Comparison of ENCODE assay signal across 27 cellular contexts in the genomic region with DNA sequence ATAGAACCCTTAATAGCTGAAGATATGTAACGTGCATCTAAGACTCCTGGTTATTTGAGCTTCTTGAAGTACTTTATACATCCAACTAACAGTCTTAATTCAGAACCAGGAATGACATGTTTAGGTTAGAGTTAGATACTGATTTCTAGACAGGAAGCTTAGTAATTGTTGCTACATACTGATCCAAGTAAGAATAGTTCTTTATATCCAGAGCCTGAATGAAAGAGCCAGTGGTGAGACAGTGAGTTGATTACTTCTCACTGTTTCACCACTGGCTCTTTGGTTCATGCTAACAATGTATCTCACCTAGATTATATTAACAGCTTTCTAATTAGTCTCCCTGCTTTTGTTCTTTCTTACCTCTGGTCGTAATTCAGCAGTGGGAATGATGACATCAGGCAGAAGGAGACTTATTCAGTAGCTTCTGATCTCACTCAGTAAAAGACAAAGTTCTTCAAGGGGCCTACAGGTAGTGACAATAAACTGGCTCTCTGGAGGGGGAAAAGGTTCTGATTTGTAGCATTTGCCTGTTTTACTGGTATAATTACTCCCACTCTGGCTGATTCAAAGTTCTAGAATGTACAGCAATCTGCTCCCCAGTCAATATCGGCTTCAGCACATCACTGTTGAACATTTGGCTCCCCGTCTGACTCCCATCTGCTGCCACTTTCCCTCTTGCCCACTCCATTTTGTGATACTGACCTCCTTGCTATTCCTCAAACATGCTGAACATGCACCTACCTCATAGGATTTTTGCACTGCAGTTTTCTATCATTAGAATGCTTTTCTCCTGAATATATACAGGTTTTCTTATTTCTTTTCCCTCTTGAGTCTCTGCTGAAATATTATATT. TPM values are rescaled to one million over a fixed set of nuclear protein-coding genes. Genes with fewer than 3 reads are reported as not detected.
DNase-seq lines count a peak whose midpoint lies in the region; ATAC-seq, FAIRE-seq and TF ChIP-seq lines count a peak whose summit lies in the region.
"Had no signal": no experiment of that assay in that cellular context is flagged by ENCODE, and none has a peak within 500 bp of the region (broad histone marks: within the 10 kb centered on the region; RNA-seq: fewer than 3 reads in every experiment).

No MANE protein-coding gene starts in this region.

- TF ChIP-seq CTCF in Caco-2 (IDR thresholded peaks at IDR 0.05; ENCODE audit: insufficient read depth in 1 of 2, low read depth in 1 of 2, low read length in 1 of 2, severe bottlenecking in 1 of 2, unreplicated experiment in 1 of 2) (no peak), HEK293 (tag by site-specific recombination; IDR thresholded peaks at IDR 0.05) (no peak), keratinocyte (optimal IDR thresholded peaks at IDR 0.05 in 1 of 3, IDR thresholded peaks at IDR 0.05 in 1 of 3, conservative IDR thresholded peaks at IDR 0.05 in 1 of 3; ENCODE audit: extremely low read depth in 1 of 3, insufficient read depth in 2 of 3, low read length in 3 of 3) (no peak)

- intact Hi-C loops in Caco-2 (cut with micrococcal nuclease; ENCODE audit: unreplicated experiment) = no loop called here

- FAIRE-seq in keratinocyte (lab: Jason Lieb, UNC) = peak; percentile 17
- no peak for FAIRE-seq in GM19239 (lab: Jason Lieb, UNC)

- H3K27ac ChIP-seq in HEK293 (ENCODE audit: extremely low read depth, low read depth, low read length) (no peak overlapping the region), keratinocyte (ENCODE audit: control insufficient read depth, insufficient read depth, low read length) (no peak overlapping the region)
- H3K27ac ChIP-seq: KMS-11, right lobe of liver, testis had no signal

- H3K4me3 Mint-ChIP-seq in Caco-2 (ENCODE audit: unreplicated experiment) = no peak overlapping the region
- H3K4me3 Mint-ChIP-seq in stimulated activated naive CD8-positive, alpha-beta T cell treated with anti-CD3 and anti-CD28 coated beads, Interleukin-15, amount 100 ng/mL, for 72 hours = no peak overlapping the region
- H3K4me3 Mint-ChIP-seq: nephron; stimulated activated naive B cell treated with anti-CD40 and anti-IgM and Interleukin-4, amounts not matched to agents 10 μg/mL and 1 μg/mL and 100 μg/mL, for 72 hours; WTC11 had no signal

- peak overlapping the region; percentile 1 for H3K27ac Mint-ChIP-seq in Caco-2 (ENCODE audit: unreplicated experiment)
- no peak overlapping the region for H3K27ac Mint-ChIP-seq in stimulated activated naive CD8-positive, alpha-beta T cell treated with anti-CD3 and anti-CD28 coated beads, Interleukin-15, amount 100 ng/mL, for 72 hours
- H3K27ac Mint-ChIP-seq: activated naive CD4-positive, alpha-beta T cell treated with anti-CD3 and anti-CD28 coated beads, Interleukin-2, amount 50 U/mL, for 72 hours; activated T-helper 2 cell treated with anti-CD3 and anti-CD28 coated beads, Interferon-gamma antibody, Interleukin-2, Interleukin-4, amounts not matched to agents 10 μg/mL and 5 μg/mL and 100 μg/mL, durations not matched to agents 14 hours and 24 hours and 36 hours; nephron; stimulated activated naive B cell treated with anti-CD40 and anti-IgM and Interleukin-4, amounts not matched to agents 10 μg/mL and 1 μg/mL and 100 μg/mL, for 72 hours had no signal

- CTCF ChIA-PET in Caco-2 (lab: Charles Lee) (interaction anchor here (0.6 kb wide), 1 partner anchor 136 kb away, joined by 3 read pairs; no protein-coding TSS in a partner anchor), HEK293 (lab: Yijun Ruan, JAX) (no interaction called here)

- no peak for ATAC-seq in stimulated activated naive CD8-positive, alpha-beta T cell treated with anti-CD3 and anti-CD28 coated beads, Interleukin-15, amount 100 ng/mL, for 72 hours
- ATAC-seq: activated naive CD4-positive, alpha-beta T cell treated with anti-CD3 and anti-CD28 coated beads, Interleukin-2, amount 50 U/mL, for 72 hours; mucosa of descending colon; right lobe of liver; stimulated activated naive B cell treated with anti-CD40 and anti-IgM and Interleukin-4, amounts not matched to agents 10 μg/mL and 1 μg/mL and 100 μg/mL, for 72 hours had no signal

- peaks cover 2% of the 10 kb centered on the region for H3K9me1 ChIP-seq in keratinocyte (ENCODE audit: control insufficient read depth, extremely low read depth, insufficient read depth, low read length)

- no peak overlapping the region for H3K4me2 ChIP-seq in keratinocyte (ENCODE audit: control insufficient read depth, extremely low read depth, insufficient read depth, low read depth, low read length)
- H3K4me2 ChIP-seq: KMS-11 had no signal

- H3K36me3 ChIP-seq in Caco-2 (ENCODE audit: control insufficient read depth, insufficient read depth, low read length) (no peaks in the 10 kb centered on the region; the same call in 1 of the 2 replicates), HEK293 (ENCODE audit: control insufficient read depth in 2 of 2, insufficient read depth in 1 of 2, low read length in 2 of 2) (peaks cover 5 to 6% of the 10 kb centered on the region in 2 experiments; a peak in 2 of 3 replicates), keratinocyte (ENCODE audit: control insufficient read depth in 2 of 2, extremely low read depth in 1 of 2, insufficient read depth in 2 of 2, low read length in 2 of 2) (peaks cover 0 to under 1% of the 10 kb centered on the region in 2 experiments)
- H3K36me3 ChIP-seq: right lobe of liver had no signal

- no peaks in the 10 kb centered on the region for H3K27me3 ChIP-seq in Caco-2 (replicated peaks; ENCODE audit: control insufficient read depth, insufficient read depth, low read length)
- no peaks in the 10 kb centered on the region for H3K27me3 ChIP-seq in keratinocyte (ENCODE audit: control insufficient read depth, extremely low read depth, insufficient read depth, low read length)
- H3K27me3 ChIP-seq: right lobe of liver, testis had no signal

- peaks cover 10% of the 10 kb centered on the region for H3K4me1 ChIP-seq in Caco-2
- peaks cover 3% of the 10 kb centered on the region; the same call in 1 of the 2 replicates for H3K4me1 ChIP-seq in HEK293 (ENCODE audit: control insufficient read depth, insufficient read depth, low read length)
- H3K4me1 ChIP-seq in keratinocyte (ENCODE audit: control insufficient read depth, extremely low read depth, insufficient read depth, low read length) = peaks cover 25% of the 10 kb centered on the region
- H3K4me1 ChIP-seq: right lobe of liver, testis had no signal

- no peak for DNase-seq in Caco-2
- peak; percentile 92 for DNase-seq in cerebellar cortex (ENCODE audit: low spot score)
- no peak for DNase-seq in keratinocyte (ENCODE audit: low read depth, low spot score)
- no peak for DNase-seq in GM19239 (ENCODE audit: insufficient read length, low spot score)
- no peak for DNase-seq in stimulated activated naive CD8-positive, alpha-beta T cell treated with anti-CD3 and anti-CD28 coated beads, Interleukin-15, amount 100 ng/mL, for 72 hours
- no peak for DNase-seq in A172 (ENCODE audit: low spot score)
- no peak for DNase-seq in glomerular visceral epithelial cell (ENCODE audit: extremely low spot score)
- DNase-seq: activated CD4-positive, alpha-beta T cell treated with anti-CD3 and anti-CD28 coated beads, Interleukin-2, amount 50 U/mL, for 4 hours; activated CD8-positive, alpha-beta memory T cell treated with anti-CD3 and anti-CD28 coated beads, Interleukin-2, amount 50 U/mL, for 48 hours; aorta; effector CD4-positive, alpha-beta T cell; EL; mucosa of descending colon; MV-4-11; posterior cingulate gyrus; right lobe of liver; stimulated activated CD4-positive, alpha-beta T cell treated with anti-CD3 and anti-CD28 coated beads, Interleukin-12 subunit alpha, Interleukin-12 subunit beta, amount 100 ng/mL, for 4 hours; stimulated activated CD4-positive, alpha-beta T cell treated with anti-CD3 and anti-CD28 coated beads, Interleukin-4, amount 100 ng/mL, for 24 hours; stimulated activated naive B cell treated with anti-CD40 and anti-IgM and Interleukin-4, amounts not matched to agents 10 μg/mL and 1 μg/mL and 100 μg/mL, for 72 hours; T-helper 9 cell; testis had no signal

- dilution Hi-C loops in keratinocyte (cut with MboI; ENCODE audit: extremely low pct_ligation_motif_present, low sequenced_read_pairs) = no loop called here

- H3K4me3 ChIP-seq in Caco-2 (ENCODE audit: low read depth, low read length) = no peak overlapping the region
- H3K4me3 ChIP-seq in HEK293 (ENCODE audit: low read depth, low read length) = no peak overlapping the region
- no peak overlapping the region for H3K4me3 ChIP-seq in keratinocyte (ENCODE audit: control insufficient read depth in 2 of 3, extremely low read depth in 1 of 3, insufficient read depth in 2 of 3, low read depth in 1 of 3, low read length in 3 of 3)
- H3K4me3 ChIP-seq: mucosa of descending colon, right lobe of liver, testis had no signal

- H3K79me2 ChIP-seq in keratinocyte (ENCODE audit: control insufficient read depth, insufficient read depth, low read length) = peaks cover 35% of the 10 kb centered on the region

- H3K27me3 Mint-ChIP-seq in Caco-2 (ENCODE audit: insufficient read depth, unreplicated experiment) = no peaks in the 10 kb centered on the region
- no peaks in the 10 kb centered on the region for H3K27me3 Mint-ChIP-seq in stimulated activated naive CD8-positive, alpha-beta T cell treated with anti-CD3 and anti-CD28 coated beads, Interleukin-15, amount 100 ng/mL, for 72 hours
- H3K27me3 Mint-ChIP-seq: stimulated activated naive B cell treated with anti-CD40 and anti-IgM and Interleukin-4, amounts not matched to agents 10 μg/mL and 1 μg/mL and 100 μg/mL, for 72 hours had no signal

- no TSS peak for BruUV-seq in Caco-2 (replicated peaks; lab: Mats Ljungman, UMichigan)

- no peaks in the 10 kb centered on the region for H4K20me1 ChIP-seq in keratinocyte (ENCODE audit: control insufficient read depth, extremely low read depth, insufficient read depth, low read length)

- peaks cover 19% of the 10 kb centered on the region for H3K4me1 Mint-ChIP-seq in Caco-2 (ENCODE audit: low read depth, unreplicated experiment)
- no peaks in the 10 kb centered on the region for H3K4me1 Mint-ChIP-seq in stimulated activated naive CD8-positive, alpha-beta T cell treated with anti-CD3 and anti-CD28 coated beads, Interleukin-15, amount 100 ng/mL, for 72 hours
- H3K4me1 Mint-ChIP-seq: stimulated activated naive B cell treated with anti-CD40 and anti-IgM and Interleukin-4, amounts not matched to agents 10 μg/mL and 1 μg/mL and 100 μg/mL, for 72 hours had no signal

- POLR2A ChIA-PET in Caco-2 (lab: Charles Lee) (no interaction called here), HEK293 (lab: Yijun Ruan, JAX) (no interaction called here)

- H3K36me3 Mint-ChIP-seq in Caco-2 (ENCODE audit: insufficient read depth, unreplicated experiment) = peaks cover under 1% of the 10 kb centered on the region
- H3K36me3 Mint-ChIP-seq: activated naive CD4-positive, alpha-beta T cell treated with anti-CD3 and anti-CD28 coated beads, Interleukin-2, amount 50 U/mL, for 72 hours had no signal

- no peak overlapping the region for H2AFZ ChIP-seq in keratinocyte (ENCODE audit: control insufficient read depth, low read length)

- H3K9ac ChIP-seq in keratinocyte (ENCODE audit: control insufficient read depth, extremely low read depth, insufficient read depth, low read length) = no peak overlapping the region
- H3K9ac ChIP-seq: KMS-11 had no signal

- H3K9me3 Mint-ChIP-seq in Caco-2 (ENCODE audit: unreplicated experiment) = no peaks in the 10 kb centered on the region
- no peaks in the 10 kb centered on the region for H3K9me3 Mint-ChIP-seq in stimulated activated naive CD8-positive, alpha-beta T cell treated with anti-CD3 and anti-CD28 coated beads, Interleukin-15, amount 100 ng/mL, for 72 hours
- H3K9me3 Mint-ChIP-seq: activated naive CD4-positive, alpha-beta T cell treated with anti-CD3 and anti-CD28 coated beads, Interleukin-2, amount 50 U/mL, for 72 hours; activated T-helper 2 cell treated with anti-CD3 and anti-CD28 coated beads, Interferon-gamma antibody, Interleukin-2, Interleukin-4, amounts not matched to agents 10 μg/mL and 5 μg/mL and 100 μg/mL, durations not matched to agents 14 hours and 24 hours and 36 hours; nephron; stimulated activated naive B cell treated with anti-CD40 and anti-IgM and Interleukin-4, amounts not matched to agents 10 μg/mL and 1 μg/mL and 100 μg/mL, for 72 hours had no signal

- H3K9me3 ChIP-seq in Caco-2 = no peaks in the 10 kb centered on the region
- H3K9me3 ChIP-seq in HEK293 (ENCODE audit: control insufficient read depth, insufficient read depth, low read depth, low read length) = no peaks in the 10 kb centered on the region
- no peaks in the 10 kb centered on the region for H3K9me3 ChIP-seq in keratinocyte (ENCODE audit: control insufficient read depth, low read depth, low read length)
- H3K9me3 ChIP-seq: mucosa of descending colon, right lobe of liver, testis had no signal

RNA-seq across cellular contexts. Expression of gene MCU, which starts 29.1 kb away (rescaled TPM):
- 52.2 and 62.5 TPM in 2 replicates for total RNA-seq in Caco-2 (2022)
- polyA plus RNA-seq in keratinocyte = 50.0 to 104 TPM (median 103 TPM) in 3 replicates
- 12.0 TPM for polyA plus RNA-seq in keratinocyte (2011; ENCODE audit: low read depth)
- 56.9 and 99.0 TPM in 2 replicates for polyA plus RNA-seq in keratinocyte (2011; cell fraction: cytosol; rRNA removed)
- polyA plus RNA-seq in keratinocyte (2011; cell fraction: nucleus; rRNA removed) = 53.4 and 58.0 TPM in 2 replicates
- 24.0 and 27.4 TPM in 2 replicates for polyA plus RNA-seq in keratinocyte (2012; ENCODE audit: low replicate concordance)
- polyA minus RNA-seq in keratinocyte = 48.6 to 109 TPM (median 101 TPM) in 3 replicates
- 50.6 TPM for polyA minus RNA-seq in keratinocyte (2011; cell fraction: cytosol; rRNA and poly(A)+ RNA removed)
- 25.0 and 47.2 TPM in 2 replicates for polyA minus RNA-seq in keratinocyte (2011; cell fraction: nucleus; rRNA and poly(A)+ RNA removed)
- 49.7 and 65.2 TPM in 2 replicates for total RNA-seq in A172 (2014; rRNA removed; shearing (Covaris generic))
